Comparison of ENCODE assay signal across 10 cellular contexts in genomic region chr16:89996178-89996489, GRCh38. TPM values are rescaled to one million over a fixed set of nuclear protein-coding genes. Genes with fewer than 3 reads are reported as not detected.
A peak's percentile ranks its signal among the peaks of the same experiment; 100 is the strongest.
DNase-seq lines count a peak whose midpoint lies in the region; ATAC-seq, FAIRE-seq and TF ChIP-seq lines count a peak whose summit lies in the region.
"Had no signal": no experiment of that assay in that cellular context is flagged by ENCODE, and none has a peak within 500 bp of the region (broad histone marks: within the 10 kb centered on the region; RNA-seq: fewer than 3 reads in every experiment).

No MANE protein-coding gene starts in this region.

- H3K9ac ChIP-seq in HUES6 (ENCODE audit: low read length) (no peak overlapping the region), K562 (ENCODE audit: insufficient read depth in 1 of 2, low read depth in 2 of 2, low read length in 2 of 2) (peak overlapping the region in 1 of 2 experiments; percentile 66; a peak in 1 of 4 replicates)

- H3K27ac ChIP-seq in A549 (peak overlapping the region; percentile 89 to 98), HUES6 (ENCODE audit: low read depth, low read length) (peak overlapping the region; percentile 93; the same call in 1 of the 2 replicates), K562 (ENCODE audit: extremely low read depth, low read depth, low read length) (peak overlapping the region; percentile 100), muscle layer of duodenum (ENCODE audit: low read length) (peak overlapping the region; percentile 68)

- H3K9me3 ChIP-seq in A549 (peaks cover 55% of the 10 kb centered on the region), HUES6 (ENCODE audit: control insufficient read depth, insufficient read depth, low read depth, low read length) (peaks cover 36% of the 10 kb centered on the region), K562 (replicated peaks; ENCODE audit: control insufficient read depth, insufficient read depth, low read depth, low read length) (peaks cover 47% of the 10 kb centered on the region), muscle layer of duodenum (ENCODE audit: control insufficient read depth in 1 of 2, low read length in 2 of 2) (no peaks in the 10 kb centered on the region)

- TF ChIP-seq POLR2A in A549 (IDR thresholded peaks at IDR 0.05; ENCODE audit: low read length) (no peak), K562 (conservative IDR thresholded peaks at IDR 0.05) (no peak)

- DNase-seq in A549 (ENCODE audit: low read depth in 1 of 2, low spot score in 1 of 2): no peak
- DNase-seq in K562 (ENCODE audit: extremely low read depth in 1 of 4, low spot score in 3 of 4): no peak
- no peak for DNase-seq in MV-4-11 (lab: John Stamatoyannopoulos, UW)
- no peak for DNase-seq in retina
- DNase-seq: DMS 273 treated with DMSO at 0.1 percent for 48 hours, KG1 had no signal

- FAIRE-seq in A549 (lab: Jason Lieb, UNC) (no peak), K562 (lab: Jason Lieb, UNC) (no peak)

- TF ChIP-seq RAD21 in A549 (conservative IDR thresholded peaks at IDR 0.05 in 1 of 2, IDR thresholded peaks at IDR 0.05 in 1 of 2) (no peak), K562 (CRISPR knock-in tag; conservative IDR thresholded peaks at IDR 0.05 in 1 of 2, IDR thresholded peaks at IDR 0.05 in 1 of 2) (no peak)

- no peaks in the 10 kb centered on the region for H3K79me2 ChIP-seq in K562 (ENCODE audit: control insufficient read depth, insufficient read depth, low read length)

- H3K4me2 ChIP-seq in A549 (no peak overlapping the region), K562 (ENCODE audit: insufficient read depth, low read length) (no peak overlapping the region)

- TF ChIP-seq EP300 in A549 (IDR thresholded peaks at IDR 0.05) (no peak), K562 (IDR thresholded peaks at IDR 0.05; ENCODE audit: low read length) (no peak)

- H2AFZ ChIP-seq in K562 (ENCODE audit: low read depth, low read length): no peak overlapping the region

- peaks cover 6% of the 10 kb centered on the region for H4K20me1 ChIP-seq in K562 (replicated peaks; ENCODE audit: control insufficient read depth, insufficient read depth, low read length)

- no peaks in the 10 kb centered on the region for H3K4me1 ChIP-seq in A549
- no peaks in the 10 kb centered on the region for H3K4me1 ChIP-seq in HUES6 (ENCODE audit: control insufficient read depth, insufficient read depth, low read length)
- peaks cover 2 to 32% of the 10 kb centered on the region in 2 experiments; a peak in 4 of 5 replicates for H3K4me1 ChIP-seq in K562 (replicated peaks in 1 of 2; ENCODE audit: control insufficient read depth in 2 of 2, insufficient read depth in 2 of 2, low read length in 2 of 2)
- no peaks in the 10 kb centered on the region for H3K4me1 ChIP-seq in muscle layer of duodenum (ENCODE audit: control insufficient read depth in 1 of 2, insufficient read depth in 2 of 2, low read length in 2 of 2)

- TF ChIP-seq CTCF in A549 (IDR thresholded peaks at IDR 0.05): no peak
- TF ChIP-seq CTCF in K562 (IDR thresholded peaks at IDR 0.05 in 2 of 3, conservative IDR thresholded peaks at IDR 0.05 in 1 of 3; ENCODE audit: insufficient read depth in 2 of 3, low read depth in 1 of 3, low read length in 3 of 3): no peak

- POLR2A ChIA-PET in A549 (lab: Yijun Ruan, JAX): no interaction called here
- POLR2A ChIA-PET in K562 (lab: Yijun Ruan, JAX): no interaction called here

- peaks cover 59% of the 10 kb centered on the region for H3K36me3 ChIP-seq in HUES6 (ENCODE audit: control insufficient read depth, insufficient read depth, low read length)
- peaks cover 61% of the 10 kb centered on the region for H3K36me3 ChIP-seq in K562 (ENCODE audit: control insufficient read depth, insufficient read depth, low read length)
- peaks cover 20 to 74% of the 10 kb centered on the region in 2 donors for H3K36me3 ChIP-seq in muscle layer of duodenum (ENCODE audit: control insufficient read depth in 1 of 2, insufficient read depth in 2 of 2, low read length in 2 of 2)

- H3K4me3 ChIP-seq in A549 (no peak overlapping the region), HUES6 (ENCODE audit: low read depth, low read length) (no peak overlapping the region), K562 (no peak overlapping the region), muscle layer of duodenum (ENCODE audit: low read depth in 1 of 2, low read length in 2 of 2) (no peak overlapping the region)

- no peak for ATAC-seq in A549
- no peak for ATAC-seq in K562
- ATAC-seq in GM18868 (IDR thresholded peaks at IDR 0.05; ENCODE audit: unreplicated experiment): no peak
- no peak for ATAC-seq in GM21825 (IDR thresholded peaks at IDR 0.05; ENCODE audit: unreplicated experiment)

- no peaks in the 10 kb centered on the region for H3K9me1 ChIP-seq in K562 (ENCODE audit: control insufficient read depth, insufficient read depth, low read length)

- in situ Hi-C loops in K562 (cut with MboI): no loop called here

- intact Hi-C loops in K562 (cut with micrococcal nuclease): no loop called here

- CTCF ChIA-PET in A549 (lab: Yijun Ruan, JAX) (no interaction called here), K562 (lab: Yijun Ruan, JAX; ENCODE audit: low intra/inter-chr PET ratio) (no interaction called here)

- 92% methylated on average over 1 of the region's 1 CpG for WGBS in A549 (ENCODE audit: missing lambda C conversion rate)
- 93% methylated on average over 1 of the region's 1 CpG for WGBS in K562 (ENCODE audit: insufficient coverage, low coverage, missing lambda C conversion rate)

- BruUV-seq in K562 (replicated peaks; lab: Mats Ljungman, UMichigan): TSS peak; percentile 34

- H3K27me3 ChIP-seq in HUES6 (ENCODE audit: control insufficient read depth, insufficient read depth, low read length): no peaks in the 10 kb centered on the region
- no peaks in the 10 kb centered on the region for H3K27me3 ChIP-seq in K562 (ENCODE audit: control insufficient read depth in 2 of 2, insufficient read depth in 2 of 2, low read length in 2 of 2)
- no peaks in the 10 kb centered on the region for H3K27me3 ChIP-seq in muscle layer of duodenum (ENCODE audit: low read depth, low read length)

TF ChIP-seq in A549, 52 proteins besides CTCF, POLR2A, EP300 and RAD21:
- TF ChIP-seq MYC (IDR thresholded peaks at IDR 0.05; ENCODE audit: borderline replicate concordance, low read length) (no peak), HOXB13 (CRISPR knock-in tag; IDR thresholded peaks at IDR 0.05; ENCODE audit: low read depth) (0 out of 2 replicates have a peak, but pooled peaks have one; percentile 60)

TF ChIP-seq in K562, 482 proteins besides CTCF, POLR2A, EP300 and RAD21 (continues in another document):
- TF ChIP-seq FOXA3 (CRISPR knock-in tag; conservative IDR thresholded peaks at IDR 0.05 in 1 of 2, IDR thresholded peaks at IDR 0.05 in 1 of 2) (no peak), PHF20 (IDR thresholded peaks at IDR 0.05; ENCODE audit: partially characterized antibody) (no peak), FOSL1 (tag; conservative IDR thresholded peaks at IDR 0.05) (peak; percentile 51; the same call in 1 of the 2 replicates)

RNA-seq across cellular contexts. Expression of gene DBNDD1, which starts 23.1 kb away (rescaled TPM):
- polyA plus RNA-seq in A549 (2011; rRNA removed): 23.0 and 24.2 TPM in 2 replicates
- polyA plus RNA-seq in A549 (2012; cell fraction: cytosol; rRNA removed): 42.2 and 63.0 TPM in 2 replicates
- 31.6 and 38.3 TPM in 2 replicates for polyA plus RNA-seq in A549 (2012; cell fraction: nucleus; rRNA removed)
- polyA plus RNA-seq in A549 (2017; fragmentation: RNase III; extraction: RNeasy Plus Mini Kit Qiagen cat#74134 plus additional on column Dnase treatment): 39.9 to 44.7 TPM (median 43.8 TPM) in 3 replicates
- 19.8 and 20.2 TPM in 2 replicates for polyA minus RNA-seq in A549 (2011; rRNA and poly(A)+ RNA removed)
- total RNA-seq in K562 (2011; cell fraction: chromatin; rRNA removed; ENCODE audit: low replicate concordance): 2.7 and 9.4 TPM in 2 replicates
- 4.5 and 5.7 TPM in 2 replicates for total RNA-seq in K562 (2011; cell fraction: nucleolus; rRNA removed)
- 4.5 and 5.2 TPM in 2 replicates for total RNA-seq in K562 (2011; cell fraction: nucleoplasm; rRNA removed)
- 5.8 and 8.3 TPM in 2 replicates for total RNA-seq in K562 (2014; rRNA removed)
- total RNA-seq in K562 (2014; rRNA removed; fragmentation: Illumina TruSeq; extraction: Trizol): 2.8 and 3.2 TPM in 2 replicates
- total RNA-seq in K562 (2015; rRNA removed; fragmentation: Illumina TruSeq; extraction: Trizol): 4.2 and 4.3 TPM in 2 replicates
- 12.9 and 13.0 TPM in 2 replicates for total RNA-seq in K562 (2021)
- polyA plus RNA-seq in K562 (2011; rRNA removed): 6.9 and 8.5 TPM in 2 replicates
- polyA plus RNA-seq in K562 (2011; cell fraction: cytosol; rRNA removed): 14.1 and 24.5 TPM in 2 replicates
- polyA plus RNA-seq in K562 (2011; cell fraction: nucleus; rRNA removed): 6.8 and 9.1 TPM in 2 replicates
- polyA plus RNA-seq in K562 (2012): 8.0 and 13.9 TPM in 2 replicates
- polyA plus RNA-seq in K562 (2014; fragmentation: Illumina TruSeq; extraction: Trizol): 10.9 and 12.9 TPM in 2 replicates
- polyA plus RNA-seq in K562 (2014; fragmentation: Nextera tagmentation; extraction: Ambion mirVana): under 1 TPM; 0.55 to 0.90 TPM
- 9.5 and 10.8 TPM in 2 replicates for polyA plus RNA-seq in K562 (2014; rRNA removed)
- polyA minus RNA-seq in K562 (2011; rRNA and poly(A)+ RNA removed): 2.0 and 3.9 TPM in 2 replicates
- 7.9 and 11.8 TPM in 2 replicates for polyA minus RNA-seq in K562 (2011; cell fraction: cytosol; rRNA and poly(A)+ RNA removed)
- 1.6 and 3.0 TPM in 2 replicates for polyA minus RNA-seq in K562 (2011; cell fraction: nucleus; rRNA and poly(A)+ RNA removed)

RNA-seq across cellular contexts. Expression of gene DEF8, which starts 47.6 kb away (rescaled TPM):
- polyA plus RNA-seq in A549 (2011; rRNA removed) (63.6 and 69.4 TPM in 2 replicates), A549 (2017; fragmentation: RNase III; extraction: RNeasy Plus Mini Kit Qiagen cat#74134 plus additional on column Dnase treatment) (83.0 to 88.7 TPM (median 86.5 TPM) in 3 replicates), K562 (2011; rRNA removed) (74.0 and 87.6 TPM in 2 replicates), K562 (2014; fragmentation: Illumina TruSeq; extraction: Trizol) (42.3 and 88.3 TPM in 2 replicates), K562 (2014; fragmentation: Nextera tagmentation; extraction: Ambion mirVana) (10 to 100 TPM; 39.3 to 60.1 TPM), K562 (2014; rRNA removed) (136 and 173 TPM in 2 replicates)
- 154 and 175 TPM in 2 replicates for polyA plus RNA-seq in A549 (2012; cell fraction: cytosol; rRNA removed)
- 262 and 280 TPM in 2 replicates for polyA plus RNA-seq in A549 (2012; cell fraction: nucleus; rRNA removed)
- 38.2 and 39.0 TPM in 2 replicates for polyA minus RNA-seq in A549 (2011; rRNA and poly(A)+ RNA removed)
- total RNA-seq in K562 (2011; cell fraction: chromatin; rRNA removed; ENCODE audit: low replicate concordance): 71.6 and 183 TPM in 2 replicates
- 99.4 and 127 TPM in 2 replicates for total RNA-seq in K562 (2011; cell fraction: nucleolus; rRNA removed)
- total RNA-seq in K562 (2011; cell fraction: nucleoplasm; rRNA removed): 79.5 and 80.2 TPM in 2 replicates
- total RNA-seq in K562 (2014; rRNA removed) (147 and 173 TPM in 2 replicates), K562 (2014; rRNA removed; fragmentation: Illumina TruSeq; extraction: Trizol) (29.4 and 33.0 TPM in 2 replicates), K562 (2015; rRNA removed; fragmentation: Illumina TruSeq; extraction: Trizol) (58.6 and 63.2 TPM in 2 replicates), K562 (2021) (71.5 and 80.6 TPM in 2 replicates)
- polyA plus RNA-seq in K562 (2011; cell fraction: cytosol; rRNA removed): 119 and 177 TPM in 2 replicates
- polyA plus RNA-seq in K562 (2011; cell fraction: nucleus; rRNA removed): 132 and 207 TPM in 2 replicates
- 63.5 and 81.5 TPM in 2 replicates for polyA plus RNA-seq in K562 (2012)
- 27.9 and 38.8 TPM in 2 replicates for polyA minus RNA-seq in K562 (2011; rRNA and poly(A)+ RNA removed)
- polyA minus RNA-seq in K562 (2011; cell fraction: cytosol; rRNA and poly(A)+ RNA removed): 32.6 and 34.2 TPM in 2 replicates
- 29.4 and 31.1 TPM in 2 replicates for polyA minus RNA-seq in K562 (2011; cell fraction: nucleus; rRNA and poly(A)+ RNA removed)
